In the genomic region with DNA sequence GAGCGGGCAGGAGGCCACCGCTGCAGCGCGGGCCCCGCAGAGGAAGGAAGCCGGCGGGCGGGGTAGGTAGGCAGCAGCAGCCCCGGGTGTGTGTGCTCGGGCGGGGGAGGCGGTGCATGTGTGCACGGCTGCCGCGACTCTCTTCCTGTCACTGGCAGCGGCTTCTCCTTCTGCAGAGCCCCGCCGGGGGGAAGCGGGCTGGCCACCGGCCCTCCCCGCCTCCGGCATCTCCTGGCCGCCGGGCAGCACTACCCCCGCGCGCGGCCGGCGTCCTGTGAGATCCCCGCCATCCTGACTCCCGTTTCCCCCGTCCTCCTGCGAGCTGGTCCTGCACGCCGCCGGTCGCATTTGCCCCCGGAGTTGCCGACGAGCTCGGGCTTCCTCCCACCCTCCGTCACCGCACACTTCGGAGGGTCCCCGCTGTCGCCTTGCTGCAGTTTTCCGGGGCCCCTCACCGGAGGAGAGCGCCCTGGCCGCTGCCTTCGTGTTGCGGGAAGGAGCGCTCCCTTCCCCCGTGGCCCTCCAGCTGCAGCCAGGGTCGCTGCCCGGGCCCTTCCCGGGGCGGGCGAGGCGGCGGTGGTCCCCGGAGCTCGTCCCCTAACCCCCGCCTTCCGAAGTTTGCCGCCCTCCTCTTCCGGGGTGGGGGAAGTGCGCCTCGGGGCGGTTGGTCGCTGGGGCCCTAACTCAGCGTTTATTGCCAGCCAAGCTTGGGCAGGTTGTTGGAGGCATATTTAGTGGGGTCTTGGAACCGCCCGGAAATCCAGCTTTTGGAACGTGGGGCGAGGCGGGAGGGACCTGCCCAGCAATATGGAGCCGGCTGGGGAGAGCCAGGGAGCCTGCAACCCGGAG, we compare ENCODE assay signal across 1 cellular context.
TF ChIP-seq lines count a peak whose summit lies in the region.

No MANE protein-coding gene starts in this region.

TF ChIP-seq in GM12878, 131 proteins besides CTCF, POLR2A, EP300 and RAD21 (continued from another document):
- TF ChIP-seq EED (IDR thresholded peaks at IDR 0.05; ENCODE audit: low read depth): 0 out of 2 replicates have a peak, but pooled peaks have one; percentile 6
- TF ChIP-seq YBX1 (IDR thresholded peaks at IDR 0.05): no peak
- 0 out of 2 replicates have a peak, but pooled peaks have one; percentile 38 for TF ChIP-seq CHD2 (IDR thresholded peaks at IDR 0.05; ENCODE audit: borderline replicate concordance, low read depth, low read length)
- peak; percentile 40 for TF ChIP-seq GATAD2B (conservative IDR thresholded peaks at IDR 0.05; ENCODE audit: low read depth)
- TF ChIP-seq CHD1 (IDR thresholded peaks at IDR 0.05; ENCODE audit: low read depth, low read length): 0 out of 2 replicates have a peak, but pooled peaks have one; percentile 6
- TF ChIP-seq SIN3A (IDR thresholded peaks at IDR 0.05; ENCODE audit: low read depth, low read length): 0 out of 2 replicates have a peak, but pooled peaks have one; percentile 4
- TF ChIP-seq IKZF1 (conservative IDR thresholded peaks at IDR 0.05): peak; percentile 6; the same call in 1 of the 2 replicates
- peak; percentile 46; the same call in 1 of the 2 replicates for TF ChIP-seq GABPA (IDR thresholded peaks at IDR 0.05; ENCODE audit: low read depth)
- TF ChIP-seq FOS (IDR thresholded peaks at IDR 0.05; ENCODE audit: borderline replicate concordance, extremely low read depth, insufficient read length): no peak
- TF ChIP-seq PML (IDR thresholded peaks at IDR 0.05; ENCODE audit: low read length): peak; percentile 22; the same call in 1 of the 2 replicates
- TF ChIP-seq RBBP5 (conservative IDR thresholded peaks at IDR 0.05): no peak
- no peak for TF ChIP-seq NBN (IDR thresholded peaks at IDR 0.05)
- TF ChIP-seq CREB1 (IDR thresholded peaks at IDR 0.05; ENCODE audit: low read depth): 0 out of 2 replicates have a peak, but pooled peaks have one; percentile 7
